ENCODE assay signal across 8 cellular contexts in the genomic region with DNA sequence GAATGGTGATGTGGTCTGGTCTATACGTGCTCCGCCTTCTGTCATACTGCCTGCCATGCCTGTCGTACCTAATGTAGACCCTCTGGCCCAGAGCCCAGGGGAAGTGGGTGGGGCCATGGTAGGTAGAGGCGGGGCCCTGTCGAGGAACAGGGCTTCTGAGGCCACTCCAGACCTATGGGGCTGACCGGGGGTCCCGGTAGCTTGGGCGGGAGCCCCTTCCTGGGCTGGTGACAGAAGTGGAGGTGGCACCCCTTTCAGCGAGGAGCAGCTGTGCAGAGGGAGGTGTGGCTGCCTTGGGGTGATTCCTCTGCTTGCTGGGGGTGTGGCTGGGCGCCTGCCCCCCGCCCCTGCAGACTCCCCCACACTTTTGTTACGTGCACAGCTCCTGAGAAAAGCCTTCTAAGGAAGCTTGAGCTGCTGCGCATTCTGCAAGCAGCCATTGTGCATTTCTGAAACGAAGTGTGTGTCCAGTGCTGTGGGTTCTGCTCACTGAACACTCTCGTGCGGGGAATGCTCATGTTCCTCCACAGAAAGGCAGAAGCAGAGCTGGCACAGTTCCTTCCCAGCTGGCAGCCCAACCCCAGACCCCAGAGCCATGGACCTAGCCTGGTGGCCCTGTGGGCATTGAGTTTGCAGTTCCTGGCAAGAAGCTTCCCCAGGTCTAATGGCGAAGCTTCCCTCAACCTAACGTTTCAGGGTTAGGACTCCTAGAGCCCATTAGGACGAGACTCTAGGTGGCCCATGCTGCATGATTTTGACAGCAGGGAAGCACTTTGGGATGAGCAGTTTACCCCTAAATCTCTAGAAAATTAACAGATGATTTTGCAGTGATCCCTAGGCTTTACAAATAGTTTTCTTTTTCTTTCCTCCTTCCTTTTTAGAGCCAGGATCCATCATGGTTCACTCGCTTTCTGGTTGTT.
A peak's percentile ranks its signal among the peaks of the same experiment; 100 is the strongest.
DNase-seq lines count a peak whose midpoint lies in the region; ATAC-seq and TF ChIP-seq lines count a peak whose summit lies in the region.

No MANE protein-coding gene starts in this region.

- H3K27me3 ChIP-seq in SK-N-SH (ENCODE audit: insufficient read depth) (no peaks in the 10 kb centered on the region), esophagus muscularis mucosa (no peaks in the 10 kb centered on the region)

- no peaks in the 10 kb centered on the region for H3K9me3 Mint-ChIP-seq in stimulated activated memory B cell treated with anti-CD40 and anti-IgM and Interleukin-4, amounts not matched to agents 10 μg/mL and 1 μg/mL and 100 μg/mL, for 72 hours

- no peaks in the 10 kb centered on the region for H3K9me2 ChIP-seq in SK-N-SH

- TF ChIP-seq EP300 in SK-N-SH (IDR thresholded peaks at IDR 0.05; ENCODE audit: borderline replicate concordance in 1 of 2, low read depth in 1 of 2, low read length in 1 of 2) (no peak), esophagus muscularis mucosa (IDR thresholded peaks at IDR 0.05) (no peak)

- no peak for ATAC-seq in stimulated activated memory B cell treated with anti-CD40 and anti-IgM and Interleukin-4, amounts not matched to agents 10 μg/mL and 1 μg/mL and 100 μg/mL, for 72 hours

- CTCF ChIA-PET in SK-N-SH (lab: Yijun Ruan, JAX) = interaction anchor here (0.6 to 2.0 kb wide), 6 partner anchors 14 to 112 kb away, joined by 3 to 7 read pairs (median 4); no protein-coding TSS in a partner anchor

- peaks cover 23% of the 10 kb centered on the region for H3F3A ChIP-seq in SK-N-SH (replicated peaks; ENCODE audit: insufficient read depth)

- H3K4me2 ChIP-seq in SK-N-SH = peak overlapping the region; percentile 90

- H3K36me3 ChIP-seq in SK-N-SH (replicated peaks in 1 of 2; ENCODE audit: control insufficient read depth in 1 of 2, insufficient read depth in 2 of 2, low read length in 1 of 2) (no peaks in the 10 kb centered on the region), esophagus muscularis mucosa (no peaks in the 10 kb centered on the region)

- H3K79me2 ChIP-seq in SK-N-SH (ENCODE audit: insufficient read depth) = peaks cover 50% of the 10 kb centered on the region

- TF ChIP-seq POLR2A in esophagus muscularis mucosa (IDR thresholded peaks at IDR 0.05; ENCODE audit: low read depth) = no peak

- peak overlapping the region; percentile 17 to 92; a peak in 3 of 4 replicates for H3K27ac ChIP-seq in SK-N-SH (ENCODE audit: low read depth in 2 of 2, low read length in 1 of 2)
- peak overlapping the region in 1 of 4 donors; percentile 8 for H3K27ac ChIP-seq in esophagus muscularis mucosa (replicated peaks in 1 of 4)

- H3K4me3 Mint-ChIP-seq in stimulated activated memory B cell treated with anti-CD40 and anti-IgM and Interleukin-4, amounts not matched to agents 10 μg/mL and 1 μg/mL and 100 μg/mL, for 72 hours = peak overlapping the region; percentile 5

- H3K4me1 Mint-ChIP-seq in stimulated activated memory B cell treated with anti-CD40 and anti-IgM and Interleukin-4, amounts not matched to agents 10 μg/mL and 1 μg/mL and 100 μg/mL, for 72 hours = peaks cover 52% of the 10 kb centered on the region

- H3K9me3 ChIP-seq in SK-N-SH (no peaks in the 10 kb centered on the region), esophagus muscularis mucosa (no peaks in the 10 kb centered on the region)

- WGBS in SK-N-SH (ENCODE audit: low lambda C conversion rate) = 73% methylated on average over 10 of the region's 20 CpGs
- 44% methylated on average over 17 of the region's 20 CpGs for WGBS in esophagus muscularis mucosa

- no peak for TF ChIP-seq CTCF in SK-N-SH (IDR thresholded peaks at IDR 0.05)
- TF ChIP-seq CTCF in esophagus muscularis mucosa (IDR thresholded peaks at IDR 0.05) = no peak

- H3K27me3 Mint-ChIP-seq in stimulated activated memory B cell treated with anti-CD40 and anti-IgM and Interleukin-4, amounts not matched to agents 10 μg/mL and 1 μg/mL and 100 μg/mL, for 72 hours = peaks cover 14% of the 10 kb centered on the region

- intact Hi-C loops in esophagus muscularis mucosa (cut with DNase I) = no loop called here

- H3K36me3 Mint-ChIP-seq in stimulated activated memory B cell treated with anti-CD40 and anti-IgM and Interleukin-4, amounts not matched to agents 10 μg/mL and 1 μg/mL and 100 μg/mL, for 72 hours = no peaks in the 10 kb centered on the region

- peaks cover 18% of the 10 kb centered on the region; the same call in 1 of the 2 replicates for H4K20me1 ChIP-seq in SK-N-SH (ENCODE audit: insufficient read depth)

- H3K27ac Mint-ChIP-seq in stimulated activated memory B cell treated with anti-CD40 and anti-IgM and Interleukin-4, amounts not matched to agents 10 μg/mL and 1 μg/mL and 100 μg/mL, for 72 hours = no peak overlapping the region

- POLR2A ChIA-PET in SK-N-SH (lab: Yijun Ruan, JAX) = no interaction called here

- DNase-seq in NCI-H82 (lab: John Stamatoyannopoulos, UW) = peak; percentile 3
- no peak for DNase-seq in NCI-H82 treated with DMSO at 0.1 percent for 48 hours (lab: John Stamatoyannopoulos, UW; ENCODE audit: unreplicated experiment)
- peak; percentile 62 for DNase-seq in SK-N-SH
- DNase-seq in esophagus muscularis mucosa (ENCODE audit: extremely low spot score) = peak; percentile 89
- no peak for DNase-seq in DMS153 treated with DMSO at 0.1 percent for 48 hours (lab: John Stamatoyannopoulos, UW; ENCODE audit: unreplicated experiment)
- DNase-seq in NCI-H345 (lab: John Stamatoyannopoulos, UW) = no peak
- no peak for DNase-seq in midbrain (lab: John Stamatoyannopoulos, UW)

- peak overlapping the region; percentile 64 for H3K9ac ChIP-seq in SK-N-SH

- H3K4me1 ChIP-seq in SK-N-SH (ENCODE audit: control insufficient read depth in 1 of 2, insufficient read depth in 2 of 2, low read depth in 1 of 2, low read length in 1 of 2) (peaks cover 19 to 28% of the 10 kb centered on the region in 2 experiments), esophagus muscularis mucosa (peaks cover 31 to 45% (median 37%) of the 10 kb centered on the region in 4 donors)

- no peak for TF ChIP-seq RAD21 in SK-N-SH (IDR thresholded peaks at IDR 0.05; ENCODE audit: low read length)

- H3K4me3 ChIP-seq in SK-N-SH (ENCODE audit: low read depth in 2 of 2, low read length in 1 of 2) = peak overlapping the region; percentile 25 to 62; a peak in 3 of 4 replicates
- H3K4me3 ChIP-seq in esophagus muscularis mucosa = peak overlapping the region; percentile 23 to 35 (median 28)

- H2AFZ ChIP-seq in SK-N-SH (ENCODE audit: low read depth) = 0 out of 2 replicates have a peak overlapping the region, but pooled peaks have one; percentile 52

TF ChIP-seq in SK-N-SH, 30 proteins besides CTCF, POLR2A, EP300 and RAD21:
- TF ChIP-seq MEF2A (IDR thresholded peaks at IDR 0.05; ENCODE audit: borderline replicate concordance, low read depth) (no peak), GATA2 (CRISPR knock-in tag; IDR thresholded peaks at IDR 0.05) (no peak), FOXJ3 (CRISPR knock-in tag; IDR thresholded peaks at IDR 0.05) (no peak), EZH2phosphoT487 (IDR thresholded peaks at IDR 0.05; ENCODE audit: borderline replicate concordance, low read depth) (no peak), SIN3A (IDR thresholded peaks at IDR 0.05; ENCODE audit: borderline replicate concordance, low read depth, low read length) (no peak), ELF1 (IDR thresholded peaks at IDR 0.05) (no peak), JUND (IDR thresholded peaks at IDR 0.05) (no peak), TAF1 (IDR thresholded peaks at IDR 0.05; ENCODE audit: borderline replicate concordance, low read depth, low read length) (no peak)
- TF ChIP-seq, protein P1, sequence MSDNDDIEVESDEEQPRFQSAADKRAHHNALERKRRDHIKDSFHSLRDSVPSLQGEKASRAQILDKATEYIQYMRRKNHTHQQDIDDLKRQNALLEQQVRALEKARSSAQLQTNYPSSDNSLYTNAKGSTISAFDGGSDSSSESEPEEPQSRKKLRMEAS (IDR thresholded peaks at IDR 0.05; ENCODE audit: low read depth) = no peak
- TF ChIP-seq, protein P2, sequence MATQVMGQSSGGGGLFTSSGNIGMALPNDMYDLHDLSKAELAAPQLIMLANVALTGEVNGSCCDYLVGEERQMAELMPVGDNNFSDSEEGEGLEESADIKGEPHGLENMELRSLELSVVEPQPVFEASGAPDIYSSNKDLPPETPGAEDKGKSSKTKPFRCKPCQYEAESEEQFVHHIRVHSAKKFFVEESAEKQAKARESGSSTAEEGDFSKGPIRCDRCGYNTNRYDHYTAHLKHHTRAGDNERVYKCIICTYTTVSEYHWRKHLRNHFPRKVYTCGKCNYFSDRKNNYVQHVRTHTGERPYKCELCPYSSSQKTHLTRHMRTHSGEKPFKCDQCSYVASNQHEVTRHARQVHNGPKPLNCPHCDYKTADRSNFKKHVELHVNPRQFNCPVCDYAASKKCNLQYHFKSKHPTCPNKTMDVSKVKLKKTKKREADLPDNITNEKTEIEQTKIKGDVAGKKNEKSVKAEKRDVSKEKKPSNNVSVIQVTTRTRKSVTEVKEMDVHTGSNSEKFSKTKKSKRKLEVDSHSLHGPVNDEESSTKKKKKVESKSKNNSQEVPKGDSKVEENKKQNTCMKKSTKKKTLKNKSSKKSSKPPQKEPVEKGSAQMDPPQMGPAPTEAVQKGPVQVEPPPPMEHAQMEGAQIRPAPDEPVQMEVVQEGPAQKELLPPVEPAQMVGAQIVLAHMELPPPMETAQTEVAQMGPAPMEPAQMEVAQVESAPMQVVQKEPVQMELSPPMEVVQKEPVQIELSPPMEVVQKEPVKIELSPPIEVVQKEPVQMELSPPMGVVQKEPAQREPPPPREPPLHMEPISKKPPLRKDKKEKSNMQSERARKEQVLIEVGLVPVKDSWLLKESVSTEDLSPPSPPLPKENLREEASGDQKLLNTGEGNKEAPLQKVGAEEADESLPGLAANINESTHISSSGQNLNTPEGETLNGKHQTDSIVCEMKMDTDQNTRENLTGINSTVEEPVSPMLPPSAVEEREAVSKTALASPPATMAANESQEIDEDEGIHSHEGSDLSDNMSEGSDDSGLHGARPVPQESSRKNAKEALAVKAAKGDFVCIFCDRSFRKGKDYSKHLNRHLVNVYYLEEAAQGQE (IDR thresholded peaks at IDR 0.05; ENCODE audit: low read depth, low read length) = no peak
TF ChIP-seq in SK-N-SH: peak in this region for 0.

Comparison
In these comparisons a context has a peak if more than half of its experiments do, and no peak if none do; other contexts are left out.
1. DNase-seq: peak in NCI-H82 (single experiment), SK-N-SH (single experiment) and esophagus muscularis mucosa (single experiment); none in NCI-H82 treated with DMSO at 0.1 percent for 48 hours (single experiment), DMS153 treated with DMSO at 0.1 percent for 48 hours (single experiment), NCI-H345 (single experiment) and midbrain (single experiment).